28 cellular contexts compared by ENCODE assay signal in the genomic region with DNA sequence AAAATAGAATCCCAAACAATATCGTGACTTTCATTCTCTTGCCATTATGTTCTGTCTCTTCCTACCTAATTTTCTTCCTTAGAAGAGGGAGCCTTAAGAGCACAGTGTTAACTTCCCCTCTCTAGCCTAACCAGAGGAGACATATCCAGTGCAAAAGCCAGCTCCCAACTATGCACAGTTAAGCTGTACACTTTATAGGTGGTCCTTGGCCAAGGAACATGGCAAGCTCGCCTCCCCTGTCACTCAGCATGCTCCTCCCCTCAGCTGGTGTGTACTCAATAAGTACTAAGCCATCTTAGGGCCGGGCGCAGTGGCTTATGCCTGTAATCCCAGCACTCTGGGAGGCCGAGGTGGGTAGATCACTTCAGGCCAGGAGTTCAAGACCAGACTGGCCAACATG.
"Had no signal": no experiment of that assay in that cellular context is flagged by ENCODE, and none has a peak within 500 bp of the region (broad histone marks: within the 10 kb centered on the region; RNA-seq: fewer than 3 reads in every experiment).

No MANE protein-coding gene starts in this region.

- H3K9ac ChIP-seq: neural progenitor cell, parathyroid adenoma had no signal

- H3K9me3 Mint-ChIP-seq: naive thymus-derived CD8-positive, alpha-beta T cell; stimulated activated naive B cell treated with anti-CD40 and anti-IgM and Interleukin-4, amounts not matched to agents 10 μg/mL and 1 μg/mL and 100 μg/mL, for 72 hours had no signal

- H3K4me3 ChIP-seq: body of pancreas, left lung, lower lobe of right lung, neural progenitor cell, right atrium auricular region, stomach, tibial artery, upper lobe of right lung had no signal

- H3K36me3 ChIP-seq: esophagus muscularis mucosa, left lung, lower lobe of right lung, neural progenitor cell, right atrium auricular region, stomach, tibial artery, upper lobe of right lung had no signal

- H3K4me2 ChIP-seq: neural progenitor cell had no signal

- H2AFZ ChIP-seq: neural progenitor cell, parathyroid adenoma had no signal

- DNase-seq: activated CD4-positive, alpha-beta T cell treated with anti-CD3 and anti-CD28 coated beads for 48 hours; activated CD4-positive, alpha-beta T cell treated with anti-CD3 and anti-CD28 coated beads, Interleukin-2, amount 50 U/mL, for 48 hours; activated CD8-positive, alpha-beta memory T cell treated with anti-CD3 and anti-CD28 coated beads for 24 hours; activated effector memory CD4-positive, alpha-beta T cell treated with Interleukin-2 at 50 U/mL for 16 hours; activated naive CD4-positive, alpha-beta T cell treated with Interleukin-2 at 50 U/mL for 16 hours; aorta; body of pancreas; dermis blood vessel endothelial cell; effector CD4-positive, alpha-beta T cell; foreskin keratinocyte; left lung; lower lobe of right lung; mesenchymal stem cell; naive thymus-derived CD8-positive, alpha-beta T cell; occipital lobe; stimulated activated CD4-positive, alpha-beta T cell treated with anti-CD3 and anti-CD28 coated beads, Interleukin-15, amount 100 ng/mL, for 24 hours; stimulated activated CD4-positive, alpha-beta T cell treated with anti-CD3 and anti-CD28 coated beads, Interleukin-2, amount 100 ng/mL, for 24 hours; stimulated activated naive B cell treated with anti-CD40 and anti-IgM and Interleukin-4, amounts not matched to agents 10 μg/mL and 1 μg/mL and 100 μg/mL, for 72 hours; stomach; tibial artery; upper lobe of right lung had no signal

- H3K36me3 Mint-ChIP-seq: activated naive CD8-positive, alpha-beta T cell; naive thymus-derived CD8-positive, alpha-beta T cell; stimulated activated naive B cell treated with anti-CD40 and anti-IgM and Interleukin-4, amounts not matched to agents 10 μg/mL and 1 μg/mL and 100 μg/mL, for 72 hours had no signal

- H3K4me1 Mint-ChIP-seq: stimulated activated naive B cell treated with anti-CD40 and anti-IgM and Interleukin-4, amounts not matched to agents 10 μg/mL and 1 μg/mL and 100 μg/mL, for 72 hours had no signal

- H3K27ac Mint-ChIP-seq: activated naive CD8-positive, alpha-beta T cell; naive thymus-derived CD8-positive, alpha-beta T cell; neural progenitor cell; stimulated activated naive B cell treated with anti-CD40 and anti-IgM and Interleukin-4, amounts not matched to agents 10 μg/mL and 1 μg/mL and 100 μg/mL, for 72 hours had no signal

- ATAC-seq: activated CD4-positive, CD25-positive, alpha-beta regulatory T cell treated with anti-CD3 and anti-CD28 coated beads, Interleukin-2, amount 50 U/mL, for 24 hours; body of pancreas; foreskin keratinocyte; left lung; lower lobe of right lung; naive thymus-derived CD8-positive, alpha-beta T cell; stimulated activated naive B cell treated with anti-CD40 and anti-IgM and Interleukin-4, amounts not matched to agents 10 μg/mL and 1 μg/mL and 100 μg/mL, for 72 hours; upper lobe of right lung had no signal

- H3K9me3 ChIP-seq: body of pancreas, esophagus muscularis mucosa, left lung, lower lobe of right lung, right atrium auricular region, stomach, tibial artery, upper lobe of right lung had no signal

- H3K27ac ChIP-seq: body of pancreas, esophagus muscularis mucosa, foreskin keratinocyte, left lung, lower lobe of right lung, neural progenitor cell, parathyroid adenoma, right atrium auricular region, stomach, tibial artery, upper lobe of right lung, VCaP had no signal

- H3K79me2 ChIP-seq: parathyroid adenoma had no signal

- H3K27me3 ChIP-seq: body of pancreas, esophagus muscularis mucosa, foreskin keratinocyte, left lung, neural progenitor cell, right atrium auricular region, tibial artery, upper lobe of right lung had no signal

- H3K4me1 ChIP-seq: body of pancreas, foreskin keratinocyte, left lung, lower lobe of right lung, parathyroid adenoma, right atrium auricular region, stomach, tibial artery, upper lobe of right lung had no signal

- H3K4me3 Mint-ChIP-seq: activated naive CD8-positive, alpha-beta T cell; naive thymus-derived CD8-positive, alpha-beta T cell; neural progenitor cell; stimulated activated naive B cell treated with anti-CD40 and anti-IgM and Interleukin-4, amounts not matched to agents 10 μg/mL and 1 μg/mL and 100 μg/mL, for 72 hours had no signal
